1 cellular context compared by ENCODE assay signal in the genomic region with DNA sequence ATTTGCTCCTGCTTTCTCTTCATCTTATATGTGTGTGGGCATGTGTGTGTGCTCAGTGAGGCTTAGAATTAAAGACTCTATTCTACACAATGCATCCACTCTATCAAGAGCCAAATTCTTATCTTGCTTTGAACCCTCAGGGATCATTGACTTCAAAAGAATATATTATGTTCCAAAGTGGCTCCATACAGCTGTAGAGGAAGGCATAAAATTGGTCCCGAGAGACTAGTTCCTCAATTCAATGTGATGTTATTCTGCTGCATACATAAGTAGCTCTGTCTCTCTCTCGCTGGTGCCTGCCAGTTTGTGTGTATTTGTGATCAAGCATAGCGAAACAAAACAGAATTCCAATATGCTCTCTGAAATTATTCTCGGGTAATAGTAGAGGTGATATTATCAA.
TF ChIP-seq lines count a peak whose summit lies in the region.

No MANE protein-coding gene starts in this region.

TF ChIP-seq in GM12878, 131 proteins besides CTCF, POLR2A, EP300 and RAD21 (continued from another document):
- TF ChIP-seq SMAD5 (IDR thresholded peaks at IDR 0.05; ENCODE audit: low read depth), result no peak
- TF ChIP-seq, protein P1, sequence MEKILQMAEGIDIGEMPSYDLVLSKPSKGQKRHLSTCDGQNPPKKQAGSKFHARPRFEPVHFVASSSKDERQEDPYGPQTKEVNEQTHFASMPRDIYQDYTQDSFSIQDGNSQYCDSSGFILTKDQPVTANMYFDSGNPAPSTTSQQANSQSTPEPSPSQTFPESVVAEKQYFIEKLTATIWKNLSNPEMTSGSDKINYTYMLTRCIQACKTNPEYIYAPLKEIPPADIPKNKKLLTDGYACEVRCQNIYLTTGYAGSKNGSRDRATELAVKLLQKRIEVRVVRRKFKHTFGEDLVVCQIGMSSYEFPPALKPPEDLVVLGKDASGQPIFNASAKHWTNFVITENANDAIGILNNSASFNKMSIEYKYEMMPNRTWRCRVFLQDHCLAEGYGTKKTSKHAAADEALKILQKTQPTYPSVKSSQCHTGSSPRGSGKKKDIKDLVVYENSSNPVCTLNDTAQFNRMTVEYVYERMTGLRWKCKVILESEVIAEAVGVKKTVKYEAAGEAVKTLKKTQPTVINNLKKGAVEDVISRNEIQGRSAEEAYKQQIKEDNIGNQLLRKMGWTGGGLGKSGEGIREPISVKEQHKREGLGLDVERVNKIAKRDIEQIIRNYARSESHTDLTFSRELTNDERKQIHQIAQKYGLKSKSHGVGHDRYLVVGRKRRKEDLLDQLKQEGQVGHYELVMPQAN (conservative IDR thresholded peaks at IDR 0.05), result no peak
- TF ChIP-seq HDGF (IDR thresholded peaks at IDR 0.05), result no peak
- TF ChIP-seq HCFC1 (IDR thresholded peaks at IDR 0.05; ENCODE audit: low read length), result no peak
- TF ChIP-seq, protein P2, sequence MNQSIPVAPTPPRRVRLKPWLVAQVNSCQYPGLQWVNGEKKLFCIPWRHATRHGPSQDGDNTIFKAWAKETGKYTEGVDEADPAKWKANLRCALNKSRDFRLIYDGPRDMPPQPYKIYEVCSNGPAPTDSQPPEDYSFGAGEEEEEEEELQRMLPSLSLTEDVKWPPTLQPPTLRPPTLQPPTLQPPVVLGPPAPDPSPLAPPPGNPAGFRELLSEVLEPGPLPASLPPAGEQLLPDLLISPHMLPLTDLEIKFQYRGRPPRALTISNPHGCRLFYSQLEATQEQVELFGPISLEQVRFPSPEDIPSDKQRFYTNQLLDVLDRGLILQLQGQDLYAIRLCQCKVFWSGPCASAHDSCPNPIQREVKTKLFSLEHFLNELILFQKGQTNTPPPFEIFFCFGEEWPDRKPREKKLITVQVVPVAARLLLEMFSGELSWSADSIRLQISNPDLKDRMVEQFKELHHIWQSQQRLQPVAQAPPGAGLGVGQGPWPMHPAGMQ (IDR thresholded peaks at IDR 0.05; ENCODE audit: borderline replicate concordance), result no peak
- TF ChIP-seq CBX3 (IDR thresholded peaks at IDR 0.05; ENCODE audit: borderline replicate concordance, low read depth), result no peak
- no peak for TF ChIP-seq ELK1 (IDR thresholded peaks at IDR 0.05; ENCODE audit: low read depth, low read length)
- no peak for TF ChIP-seq SIX5 (IDR thresholded peaks at IDR 0.05; ENCODE audit: low read depth, low read length, severe bottlenecking)
- no peak for TF ChIP-seq ATF7 (IDR thresholded peaks at IDR 0.05; ENCODE audit: low read depth)
